Comparison of ENCODE assay signal across 12 cellular contexts in genomic region chr2:239520811-239521517, GRCh38.
DNase-seq lines count a peak whose midpoint lies in the region; ATAC-seq and TF ChIP-seq lines count a peak whose summit lies in the region.
"Had no signal": no experiment of that assay in that cellular context is flagged by ENCODE, and none has a peak within 500 bp of the region (broad histone marks: within the 10 kb centered on the region; RNA-seq: fewer than 3 reads in every experiment).

No MANE protein-coding gene starts in this region.

- H3K27ac ChIP-seq in left ventricle myocardium inferior (replicated peaks) (peak overlapping the region; percentile 63), DND-41 (ENCODE audit: low read length) (peak overlapping the region; percentile 79), mesendoderm (ENCODE audit: low read depth, low read length) (no peak overlapping the region), gastrocnemius medialis (peak overlapping the region in 3 of 4 donors; percentile 55 to 76 (median 64)), caudate nucleus (ENCODE audit: low read depth, low read length) (no peak overlapping the region)

- DNase-seq in left ventricle myocardium inferior (peak; percentile 13), cardiac septum (ENCODE audit: low spot score) (no peak), DND-41 (no peak), mesendoderm (no peak), gastrocnemius medialis (no peak), omental fat pad (ENCODE audit: low spot score) (no peak), hypothalamus (lab: John Stamatoyannopoulos, UW) (no peak), caudate nucleus (lab: John Stamatoyannopoulos, UW) (no peak)
- DNase-seq: BE2C, DMS53, HCEC 1CT, HFFc6 had no signal

- WGBS in mesendoderm (ENCODE audit: extremely low coverage, insufficient coverage, low lambda C conversion rate): no CpG with 5 or more reads among the region's 29 CpGs

- TF ChIP-seq CTCF in left ventricle myocardium inferior (IDR thresholded peaks at IDR 0.05; ENCODE audit: borderline replicate concordance) (no peak), DND-41 (IDR thresholded peaks at IDR 0.05; ENCODE audit: borderline replicate concordance, extremely low read depth, low read length, poor library complexity, severe bottlenecking) (no peak), gastrocnemius medialis (IDR thresholded peaks at IDR 0.05 in 4 of 5, conservative IDR thresholded peaks at IDR 0.05 in 1 of 5) (no peak), omental fat pad (IDR thresholded peaks at IDR 0.05) (no peak)

- H3K4me2 ChIP-seq in DND-41 (ENCODE audit: insufficient read depth, low read length) (no peak overlapping the region), mesendoderm (ENCODE audit: low read length) (no peak overlapping the region)

- H3K4me3 ChIP-seq in left ventricle myocardium inferior (no peak overlapping the region), DND-41 (ENCODE audit: low read depth in 1 of 2, low read length in 2 of 2) (no peak overlapping the region), mesendoderm (ENCODE audit: low read length) (no peak overlapping the region), gastrocnemius medialis (no peak overlapping the region)

- H3K36me3 ChIP-seq in left ventricle myocardium inferior (no peaks in the 10 kb centered on the region), DND-41 (ENCODE audit: insufficient read depth, low read length) (no peaks in the 10 kb centered on the region), mesendoderm (ENCODE audit: control insufficient read depth, insufficient read depth, low read length) (no peaks in the 10 kb centered on the region), gastrocnemius medialis (no peaks in the 10 kb centered on the region)
- H3K36me3 ChIP-seq: BE2C had no signal

- H3K79me2 ChIP-seq in DND-41 (ENCODE audit: insufficient read depth, low read length) (no peaks in the 10 kb centered on the region), mesendoderm (ENCODE audit: control insufficient read depth, insufficient read depth, low read length) (no peaks in the 10 kb centered on the region)

- H3K18ac ChIP-seq in mesendoderm (ENCODE audit: low read length): no peak overlapping the region

- ATAC-seq in DND-41 (ENCODE audit: insufficient read depth, low read depth) (no peak), gastrocnemius medialis (no peak), omental fat pad (ENCODE audit: low FRiP score) (no peak)

- H2BK5ac ChIP-seq in mesendoderm (ENCODE audit: low read length): no peak overlapping the region

- in situ Hi-C loops in gastrocnemius medialis (cut with MboI; ENCODE audit: low sequenced_read_pairs in 4 of 4): no loop called here

- H2AFZ ChIP-seq in DND-41 (ENCODE audit: low read depth, low read length): no peak overlapping the region

- no peak overlapping the region for H2BK120ac ChIP-seq in mesendoderm (ENCODE audit: low read depth, low read length)

- H3K9me3 ChIP-seq in left ventricle myocardium inferior (replicated peaks) (no peaks in the 10 kb centered on the region), DND-41 (ENCODE audit: insufficient read depth, low read length, severe bottlenecking) (no peaks in the 10 kb centered on the region), gastrocnemius medialis (no peaks in the 10 kb centered on the region)
- H3K9me3 ChIP-seq: BE2C had no signal

- H4K8ac ChIP-seq in mesendoderm (ENCODE audit: low read depth, low read length): no peak overlapping the region

- no peak overlapping the region for H4K5ac ChIP-seq in mesendoderm (ENCODE audit: low read length)

- intact Hi-C loops in left ventricle myocardium inferior (cut with micrococcal nuclease) (no loop called here), cardiac septum (cut with DNase I) (no loop called here), gastrocnemius medialis (cut with DNase I; ENCODE audit: low total_unique reads) (no loop called here)

- no peak overlapping the region for H2AK5ac ChIP-seq in mesendoderm (ENCODE audit: low read length)

- no peaks in the 10 kb centered on the region for H3K79me1 ChIP-seq in mesendoderm (ENCODE audit: low read length)

- no peak overlapping the region for H2BK15ac ChIP-seq in mesendoderm (replicated peaks; ENCODE audit: low read depth)

- peak overlapping the region; percentile 66 for H3K23ac ChIP-seq in mesendoderm (ENCODE audit: low read length)

- peaks cover 20% of the 10 kb centered on the region for H3K4me1 ChIP-seq in left ventricle myocardium inferior
- H3K4me1 ChIP-seq in DND-41 (ENCODE audit: insufficient read depth, low read length): peaks cover 35% of the 10 kb centered on the region
- no peaks in the 10 kb centered on the region for H3K4me1 ChIP-seq in mesendoderm (ENCODE audit: control insufficient read depth, low read depth, low read length)
- H3K4me1 ChIP-seq in gastrocnemius medialis: peaks cover 11 to 12% of the 10 kb centered on the region in 2 donors
- H3K4me1 ChIP-seq: BE2C had no signal

- TF ChIP-seq POLR2A in gastrocnemius medialis (IDR thresholded peaks at IDR 0.05): no peak

- no peak overlapping the region for H3K9ac ChIP-seq in DND-41 (ENCODE audit: low read depth, low read length)
- no peak overlapping the region for H3K9ac ChIP-seq in mesendoderm (ENCODE audit: low read length)

- no peak overlapping the region for H3K56ac ChIP-seq in mesendoderm (ENCODE audit: low read length)

- H3K4ac ChIP-seq in mesendoderm (ENCODE audit: low read depth, low read length): no peak overlapping the region

- H4K20me1 ChIP-seq in DND-41 (ENCODE audit: insufficient read depth, low read length): no peaks in the 10 kb centered on the region

- H3K27me3 ChIP-seq in left ventricle myocardium inferior (ENCODE audit: low read depth) (peaks cover 12% of the 10 kb centered on the region), DND-41 (ENCODE audit: insufficient read depth, low read length, poor library complexity) (no peaks in the 10 kb centered on the region), mesendoderm (ENCODE audit: insufficient read depth, low read length, poor library complexity) (no peaks in the 10 kb centered on the region), gastrocnemius medialis (no peaks in the 10 kb centered on the region)
- H3K27me3 ChIP-seq: BE2C had no signal

Comparison
In these comparisons a context has a peak if more than half of its experiments do, and no peak if none do; other contexts are left out.
1. H3K27ac ChIP-seq: peak in left ventricle myocardium inferior (single experiment), DND-41 (single experiment) and gastrocnemius medialis (3 of 4); none in mesendoderm (single experiment) and caudate nucleus (single experiment).